Comparison of ENCODE assay signal across 14 cellular contexts in the genomic region with DNA sequence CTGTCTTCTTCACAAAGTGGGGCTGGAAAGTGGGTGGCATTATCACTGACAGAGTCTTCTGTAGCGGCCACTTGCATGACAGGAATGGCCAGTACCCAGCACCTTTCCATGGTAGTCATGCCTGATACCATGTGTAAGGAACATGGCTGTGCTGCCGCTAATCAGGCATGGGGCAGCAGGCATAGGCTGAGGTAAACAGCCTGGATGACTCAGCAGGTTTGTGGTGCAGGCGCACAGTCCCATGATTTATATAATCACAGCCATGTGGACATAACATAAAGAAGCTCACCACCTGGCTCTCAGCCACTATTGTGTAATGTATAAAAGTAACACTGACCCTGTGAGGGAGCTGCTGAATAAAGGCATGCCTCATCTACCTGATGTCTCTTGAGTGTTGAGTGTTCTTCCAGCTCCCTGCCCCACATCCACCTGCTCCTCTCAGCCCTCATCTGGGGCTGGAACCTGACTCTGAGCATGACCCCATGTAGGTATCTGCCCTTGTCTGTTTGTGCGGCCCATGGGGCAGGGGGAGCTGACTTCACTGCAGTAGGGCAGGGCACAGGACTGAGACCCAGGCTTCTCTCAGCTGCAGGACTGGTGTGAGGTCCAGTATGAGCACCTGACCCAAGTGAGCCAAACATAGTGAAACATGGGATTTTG. TPM values are rescaled to one million over a fixed set of nuclear protein-coding genes. Genes with fewer than 3 reads are reported as not detected.
DNase-seq lines count a peak whose midpoint lies in the region; ATAC-seq and TF ChIP-seq lines count a peak whose summit lies in the region.
"Had no signal": no experiment of that assay in that cellular context is flagged by ENCODE, and none has a peak within 500 bp of the region (broad histone marks: within the 10 kb centered on the region; RNA-seq: fewer than 3 reads in every experiment).

No MANE protein-coding gene starts in this region.

- no peak overlapping the region for H3K4ac ChIP-seq in mesendoderm (ENCODE audit: low read depth, low read length)

- no peak overlapping the region for H4K5ac ChIP-seq in mesendoderm (ENCODE audit: low read length)

- CTCF ChIA-PET in HEK293 (lab: Yijun Ruan, JAX): interaction anchor here (1.1 to 1.9 kb wide), 2 partner anchors 15 to 467 kb away, joined by 4 to 8 read pairs; no protein-coding TSS in a partner anchor

- H2BK5ac ChIP-seq in mesendoderm (ENCODE audit: low read length): no peak overlapping the region

- H4K20me1 ChIP-seq in osteoblast (ENCODE audit: insufficient read depth, low read length): no peaks in the 10 kb centered on the region

- POLR2A ChIA-PET in HEK293 (lab: Yijun Ruan, JAX): no interaction called here

- H2AFZ ChIP-seq in osteoblast (ENCODE audit: low read length): no peak overlapping the region

- no peak overlapping the region for H3K9ac ChIP-seq in mesendoderm (ENCODE audit: low read length)

- H3K79me2 ChIP-seq in mesendoderm (ENCODE audit: control insufficient read depth, insufficient read depth, low read length) (no peaks in the 10 kb centered on the region), osteoblast (ENCODE audit: insufficient read depth, low read length) (no peaks in the 10 kb centered on the region)

- no peak overlapping the region for H3K56ac ChIP-seq in mesendoderm (ENCODE audit: low read length)

- H2BK15ac ChIP-seq in mesendoderm (replicated peaks; ENCODE audit: low read depth): no peak overlapping the region

- no peaks in the 10 kb centered on the region for H3K79me1 ChIP-seq in mesendoderm (ENCODE audit: low read length)

- no peaks in the 10 kb centered on the region for H3K4me1 ChIP-seq in HEK293 (ENCODE audit: control insufficient read depth, insufficient read depth, low read length)
- H3K4me1 ChIP-seq in mesendoderm (ENCODE audit: control insufficient read depth, low read depth, low read length): no peaks in the 10 kb centered on the region
- H3K4me1 ChIP-seq in left lung: no peaks in the 10 kb centered on the region
- no peaks in the 10 kb centered on the region for H3K4me1 ChIP-seq in osteoblast (ENCODE audit: insufficient read depth, low read length)
- H3K4me1 ChIP-seq: heart right ventricle, transverse colon had no signal

- H3K27ac ChIP-seq in HEK293 (ENCODE audit: extremely low read depth, low read depth, low read length): no peak overlapping the region
- no peak overlapping the region for H3K27ac ChIP-seq in mesendoderm (ENCODE audit: low read depth, low read length)
- H3K27ac ChIP-seq in left lung: no peak overlapping the region
- H3K27ac ChIP-seq in osteoblast (ENCODE audit: low read depth, low read length): no peak overlapping the region
- H3K27ac ChIP-seq: heart right ventricle, ovary, transverse colon had no signal

- ATAC-seq in left lung: no peak
- ATAC-seq in HG02981 (IDR thresholded peaks at IDR 0.05; ENCODE audit: unreplicated experiment): no peak
- ATAC-seq: heart right ventricle had no signal

- H3K4me3 ChIP-seq in HEK293 (ENCODE audit: low read depth, low read length) (no peak overlapping the region), mesendoderm (ENCODE audit: low read length) (peak overlapping the region; percentile 13), left lung (no peak overlapping the region), osteoblast (ENCODE audit: insufficient read depth, low read length) (no peak overlapping the region)
- H3K4me3 ChIP-seq: heart right ventricle, ovary, transverse colon had no signal

- H3K27me3 ChIP-seq in mesendoderm (ENCODE audit: insufficient read depth, low read length, poor library complexity) (no peaks in the 10 kb centered on the region), left lung (no peaks in the 10 kb centered on the region), osteoblast (ENCODE audit: insufficient read depth, low read length) (no peaks in the 10 kb centered on the region)
- H3K27me3 ChIP-seq: heart right ventricle, ovary, transverse colon had no signal

- no peak overlapping the region for H4K8ac ChIP-seq in mesendoderm (ENCODE audit: low read depth, low read length)

- H3K36me3 ChIP-seq in HEK293 (ENCODE audit: control insufficient read depth in 2 of 2, insufficient read depth in 1 of 2, low read length in 2 of 2) (no peaks in the 10 kb centered on the region), mesendoderm (ENCODE audit: control insufficient read depth, insufficient read depth, low read length) (no peaks in the 10 kb centered on the region), left lung (no peaks in the 10 kb centered on the region), osteoblast (ENCODE audit: insufficient read depth, low read length) (no peaks in the 10 kb centered on the region)
- H3K36me3 ChIP-seq: heart right ventricle, ovary, transverse colon had no signal

- H3K4me2 ChIP-seq in mesendoderm (ENCODE audit: low read length) (no peak overlapping the region), osteoblast (ENCODE audit: insufficient read depth, low read length) (no peak overlapping the region)

- intact Hi-C loops in left lung (cut with DNase I): no loop called here

- DNase-seq in DMS53 (lab: John Stamatoyannopoulos, UW) (peak; percentile 65), DMS53 treated with DMSO at 0.1 percent for 48 hours (lab: John Stamatoyannopoulos, UW; ENCODE audit: unreplicated experiment) (no peak), SW480 (ENCODE audit: low spot score) (peak; percentile 9), mesendoderm (peak; percentile 68), left lung (no peak), osteoblast (ENCODE audit: insufficient read length, low spot score, missing footprints) (no peak)
- DNase-seq: activated CD8-positive, alpha-beta memory T cell treated with anti-CD3 and anti-CD28 coated beads, Interleukin-2, amount 50 U/mL, for 48 hours; GDM1; heart right ventricle; MM.1S; ovary; transverse colon had no signal

- H3K9me3 ChIP-seq in HEK293 (ENCODE audit: control insufficient read depth, insufficient read depth, low read depth, low read length): no peaks in the 10 kb centered on the region
- peaks cover 0 to 15% of the 10 kb centered on the region in 2 donors for H3K9me3 ChIP-seq in left lung
- no peaks in the 10 kb centered on the region for H3K9me3 ChIP-seq in osteoblast (ENCODE audit: low read depth, low read length)
- H3K9me3 ChIP-seq: ovary had no signal

- H2AK5ac ChIP-seq in mesendoderm (ENCODE audit: low read length): no peak overlapping the region

- no peak overlapping the region for H2BK120ac ChIP-seq in mesendoderm (ENCODE audit: low read depth, low read length)

- no peak overlapping the region for H3K18ac ChIP-seq in mesendoderm (ENCODE audit: low read length)

- TF ChIP-seq CTCF in HEK293 (tag by site-specific recombination; IDR thresholded peaks at IDR 0.05) (no peak), left lung (IDR thresholded peaks at IDR 0.05) (no peak), osteoblast (IDR thresholded peaks at IDR 0.05; ENCODE audit: extremely low read depth, low read depth, low read length) (no peak)

- H3K23ac ChIP-seq in mesendoderm (ENCODE audit: low read length): no peak overlapping the region

- no CpG with 5 or more reads among the region's 4 CpGs for WGBS in mesendoderm (ENCODE audit: extremely low coverage, insufficient coverage, low lambda C conversion rate)

TF ChIP-seq in HEK293, 187 proteins besides CTCF, POLR2A, EP300 and RAD21 (continues in another document):
- TF ChIP-seq ZNF155 (tag by site-specific recombination; IDR thresholded peaks at IDR 0.05) (no peak), ZNF585B (tag by site-specific recombination; IDR thresholded peaks at IDR 0.05) (peak; percentile 20; the same call in 1 of the 2 replicates), ZNF549 (tag by site-specific recombination; IDR thresholded peaks at IDR 0.05) (peak; percentile 87), ZNF510 (tag by site-specific recombination; IDR thresholded peaks at IDR 0.05; ENCODE audit: insufficient replicate concordance) (peak; percentile 38), ZNF112 (tag by site-specific recombination; IDR thresholded peaks at IDR 0.05) (0 out of 2 replicates have a peak, but pooled peaks have one; percentile 58), ZNF664 (tag by site-specific recombination; IDR thresholded peaks at IDR 0.05) (no peak), SCRT1 (tag by site-specific recombination; IDR thresholded peaks at IDR 0.05; ENCODE audit: borderline replicate concordance) (no peak), SCRT2 (tag by site-specific recombination; IDR thresholded peaks at IDR 0.05) (no peak), ZNF514 (tag by site-specific recombination; IDR thresholded peaks at IDR 0.05) (no peak), GLIS2 (tag by site-specific recombination; IDR thresholded peaks at IDR 0.05) (no peak), ZNF184 (tag by site-specific recombination; IDR thresholded peaks at IDR 0.05) (0 out of 2 replicates have a peak, but pooled peaks have one; percentile 60), ZXDB (tag by site-specific recombination; IDR thresholded peaks at IDR 0.05) (no peak), ZNF350 (tag by site-specific recombination; IDR thresholded peaks at IDR 0.05) (0 out of 2 replicates have a peak, but pooled peaks have one; percentile 16), RBAK (tag by site-specific recombination; IDR thresholded peaks at IDR 0.05) (peak; percentile 49; the same call in 1 of the 2 replicates), TCF7L2 (IDR thresholded peaks at IDR 0.05; ENCODE audit: borderline replicate concordance, low read depth, low read length) (no peak), ZNF626 (tag by site-specific recombination; IDR thresholded peaks at IDR 0.05) (peak; percentile 98), TRIM28 (IDR thresholded peaks at IDR 0.05; ENCODE audit: borderline replicate concordance, low read length) (peak; percentile 93; the same call in 1 of the 2 replicates), SP2 (tag by site-specific recombination; IDR thresholded peaks at IDR 0.05) (no peak)
- TF ChIP-seq, protein P1, sequence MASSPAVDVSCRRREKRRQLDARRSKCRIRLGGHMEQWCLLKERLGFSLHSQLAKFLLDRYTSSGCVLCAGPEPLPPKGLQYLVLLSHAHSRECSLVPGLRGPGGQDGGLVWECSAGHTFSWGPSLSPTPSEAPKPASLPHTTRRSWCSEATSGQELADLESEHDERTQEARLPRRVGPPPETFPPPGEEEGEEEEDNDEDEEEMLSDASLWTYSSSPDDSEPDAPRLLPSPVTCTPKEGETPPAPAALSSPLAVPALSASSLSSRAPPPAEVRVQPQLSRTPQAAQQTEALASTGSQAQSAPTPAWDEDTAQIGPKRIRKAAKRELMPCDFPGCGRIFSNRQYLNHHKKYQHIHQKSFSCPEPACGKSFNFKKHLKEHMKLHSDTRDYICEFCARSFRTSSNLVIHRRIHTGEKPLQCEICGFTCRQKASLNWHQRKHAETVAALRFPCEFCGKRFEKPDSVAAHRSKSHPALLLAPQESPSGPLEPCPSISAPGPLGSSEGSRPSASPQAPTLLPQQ (tag by site-specific recombination; IDR thresholded peaks at IDR 0.05): no peak

RNA-seq across cellular contexts. Expression of gene ICE1, which starts 13.2 kb away (rescaled TPM):
- polyA plus RNA-seq in mesendoderm (2013, experiment 1 of 2): 26.4 TPM
- polyA plus RNA-seq in mesendoderm (2013, experiment 2 of 2): 26.6 TPM
- total RNA-seq in left lung (10 to 100 TPM; 22.3 to 24.1 TPM), osteoblast (33.3 and 34.0 TPM in 2 replicates)

Comparison
In these comparisons a context has a peak if more than half of its experiments do, and no peak if none do; other contexts are left out.
1. DNase-seq: peak in DMS53 (single experiment), SW480 (single experiment) and mesendoderm (single experiment); none in DMS53 treated with DMSO at 0.1 percent for 48 hours (single experiment), left lung (0 of 2) and osteoblast (single experiment).